ENCODE assay signal across 12 cellular contexts in the genomic region with DNA sequence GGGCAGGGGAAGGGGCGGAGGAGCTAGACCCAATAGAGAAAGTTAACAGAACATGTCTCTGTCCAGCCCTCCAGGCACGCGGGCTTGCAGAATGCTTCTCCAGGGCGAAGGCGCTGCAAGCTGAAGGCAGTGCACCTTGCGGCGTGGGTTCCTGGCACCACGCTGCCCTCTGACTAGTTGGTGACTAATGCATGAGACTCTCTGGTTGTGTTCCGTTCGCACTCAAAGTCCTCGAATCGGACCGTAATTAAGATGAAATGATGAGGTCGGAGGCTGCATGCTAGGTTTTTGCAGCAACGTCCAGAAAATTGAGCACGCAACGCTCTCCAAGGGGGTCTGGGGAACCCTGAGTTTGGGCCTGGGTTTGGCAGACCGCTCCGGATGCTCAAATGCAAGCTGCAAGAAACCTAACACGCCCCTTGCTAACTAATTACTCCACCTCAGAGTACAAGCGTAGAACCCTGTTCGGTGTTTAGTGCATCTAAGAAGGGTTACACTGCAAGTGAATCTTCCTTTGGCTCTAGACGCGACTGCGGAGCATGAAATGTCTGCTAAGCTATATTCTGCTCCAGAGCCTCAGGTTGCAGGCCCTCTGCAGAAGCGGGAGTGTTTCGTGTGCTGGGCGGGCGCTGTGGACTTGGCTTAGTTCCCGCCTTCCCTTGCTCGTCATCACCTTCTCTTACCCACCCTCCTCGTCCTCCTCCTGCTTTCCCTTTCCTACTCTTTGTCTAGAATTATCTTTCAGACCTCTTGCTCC. TPM values are rescaled to one million over a fixed set of nuclear protein-coding genes. Genes with fewer than 3 reads are reported as not detected.
DNase-seq lines count a peak whose midpoint lies in the region; ATAC-seq, FAIRE-seq and TF ChIP-seq lines count a peak whose summit lies in the region.
"Had no signal": no experiment of that assay in that cellular context is flagged by ENCODE, and none has a peak within 500 bp of the region (broad histone marks: within the 10 kb centered on the region; RNA-seq: fewer than 3 reads in every experiment).

No MANE protein-coding gene starts in this region.

- no peak for FAIRE-seq in endothelial cell of umbilical vein (lab: Jason Lieb, UNC)
- FAIRE-seq: RCC 7860 had no signal

- H3K4me1 ChIP-seq in endothelial cell of umbilical vein (ENCODE audit: control insufficient read depth, extremely low read depth, insufficient read depth, low read length) (no peaks in the 10 kb centered on the region), psoas muscle (peaks cover 5% of the 10 kb centered on the region)

- H2AFZ ChIP-seq in endothelial cell of umbilical vein (ENCODE audit: low read depth, low read length) = no peak overlapping the region

- no peaks in the 10 kb centered on the region for H3K9me1 ChIP-seq in endothelial cell of umbilical vein (replicated peaks; ENCODE audit: control insufficient read depth, extremely low read depth, insufficient read depth, low read length)

- H3K4me2 ChIP-seq in endothelial cell of umbilical vein (ENCODE audit: insufficient read depth, low read length) = no peak overlapping the region

- TF ChIP-seq CTCF in endothelial cell of umbilical vein (IDR thresholded peaks at IDR 0.05; ENCODE audit: extremely low read depth in 1 of 2, insufficient read depth in 1 of 2, low read depth in 1 of 2, low read length in 2 of 2) (no peak), psoas muscle (IDR thresholded peaks at IDR 0.05) (no peak)

- H4K20me1 ChIP-seq in endothelial cell of umbilical vein (replicated peaks; ENCODE audit: control insufficient read depth, extremely low read depth, insufficient read depth, low read length) = no peaks in the 10 kb centered on the region

- peak; percentile 11 for DNase-seq in NCI-H2227 (lab: John Stamatoyannopoulos, UW; ENCODE audit: unreplicated experiment)
- no peak for DNase-seq in NCI-H2227 treated with DMSO at 0.1 percent for 48 hours (lab: John Stamatoyannopoulos, UW)
- peak; percentile 56 for DNase-seq in M059J (ENCODE audit: low read depth)
- DNase-seq in endothelial cell of umbilical vein (ENCODE audit: low read depth, low spot score) = no peak
- no peak for DNase-seq in psoas muscle
- DNase-seq in SKM-1 treated with dmso at 0.1 percent for 144 hours (lab: John Stamatoyannopoulos, UW; ENCODE audit: unreplicated experiment) = no peak
- DNase-seq in NCI-H187 (lab: John Stamatoyannopoulos, UW) = no peak
- DNase-seq: 8988T, GF-D8, NCI-H2029 treated with DMSO at 0.1 percent for 48 hours had no signal

- H3K9ac ChIP-seq in endothelial cell of umbilical vein (replicated peaks; ENCODE audit: extremely low read depth, insufficient read depth, low read length) = no peak overlapping the region

- no peaks in the 10 kb centered on the region for H3K9me3 ChIP-seq in endothelial cell of umbilical vein (replicated peaks; ENCODE audit: control insufficient read depth, insufficient read depth, low read length)
- H3K9me3 ChIP-seq in psoas muscle = no peaks in the 10 kb centered on the region

- POLR2A ChIA-PET in endothelial cell of umbilical vein (lab: Charles Lee) = no interaction called here

- H3K27ac ChIP-seq in endothelial cell of umbilical vein (ENCODE audit: insufficient read depth, low read depth, low read length) (no peak overlapping the region), psoas muscle (no peak overlapping the region)

- H3K27me3 ChIP-seq in endothelial cell of umbilical vein (ENCODE audit: control insufficient read depth in 2 of 2, insufficient read depth in 2 of 2, low read length in 2 of 2) (peaks cover 36 to 66% of the 10 kb centered on the region in 2 experiments), psoas muscle (ENCODE audit: insufficient read depth in 3 of 3, low read length in 2 of 3) (peaks cover 5 to 63% (median 14%) of the 10 kb centered on the region in 3 donors)

- no TSS peak for BruUV-seq in endothelial cell of umbilical vein (replicated peaks; lab: Mats Ljungman, UMichigan)

- intact Hi-C loops in endothelial cell of umbilical vein (cut with micrococcal nuclease) = no loop called here
- intact Hi-C loops in psoas muscle (cut with DNase I) = no loop called here

- no peak for ATAC-seq in psoas muscle
- no peak for ATAC-seq in GM19467 (IDR thresholded peaks at IDR 0.05; ENCODE audit: unreplicated experiment)

- CTCF ChIA-PET in endothelial cell of umbilical vein (lab: Charles Lee) = interaction anchor here (1.4 kb wide), 1 partner anchor 19 kb away, joined by 4 read pairs; no protein-coding TSS in a partner anchor

- H3K36me3 ChIP-seq in endothelial cell of umbilical vein (ENCODE audit: control insufficient read depth in 2 of 2, extremely low read depth in 1 of 2, insufficient read depth in 2 of 2, low read length in 2 of 2) = no peaks in the 10 kb centered on the region
- H3K36me3 ChIP-seq in psoas muscle (ENCODE audit: insufficient read depth in 1 of 2, low read depth in 1 of 2) = no peaks in the 10 kb centered on the region

- WGBS in psoas muscle, 3 donors = 1 to 36% (median 5%) methylated on average over 30 to 32 of the region's 32 CpGs

- H3K4me3 ChIP-seq in endothelial cell of umbilical vein (replicated peaks in 1 of 3; ENCODE audit: insufficient read depth in 1 of 3, low read depth in 1 of 3, low read length in 3 of 3) (no peak overlapping the region), psoas muscle (peak overlapping the region; percentile 4)

- TF ChIP-seq POLR2A in endothelial cell of umbilical vein (IDR thresholded peaks at IDR 0.05; ENCODE audit: low read depth, low read length) = no peak

- no peaks in the 10 kb centered on the region for H3K79me2 ChIP-seq in endothelial cell of umbilical vein (ENCODE audit: control insufficient read depth, insufficient read depth, low read length)

- dilution Hi-C loops in endothelial cell of umbilical vein (cut with MboI; ENCODE audit: extremely low pct_ligation_motif_present, low sequenced_read_pairs) = no loop called here

TF ChIP-seq in endothelial cell of umbilical vein, 7 proteins besides CTCF, POLR2A, EP300 and RAD21:
- TF ChIP-seq FOS (IDR thresholded peaks at IDR 0.05; ENCODE audit: borderline replicate concordance, insufficient read depth, low read length) (no peak), MYC (IDR thresholded peaks at IDR 0.05; ENCODE audit: low read depth, low read length) (no peak), JUN (IDR thresholded peaks at IDR 0.05; ENCODE audit: borderline replicate concordance, insufficient read depth, insufficient read length, low read depth) (no peak), EZH2 (IDR thresholded peaks at IDR 0.05; ENCODE audit: borderline replicate concordance, low read depth, low read length, severe bottlenecking) (peak; percentile 46), POLR2AphosphoS5 (IDR thresholded peaks at IDR 0.05; ENCODE audit: insufficient read depth, low read depth, low read length) (no peak)
- TF ChIP-seq, protein P1, sequence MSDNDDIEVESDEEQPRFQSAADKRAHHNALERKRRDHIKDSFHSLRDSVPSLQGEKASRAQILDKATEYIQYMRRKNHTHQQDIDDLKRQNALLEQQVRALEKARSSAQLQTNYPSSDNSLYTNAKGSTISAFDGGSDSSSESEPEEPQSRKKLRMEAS (IDR thresholded peaks at IDR 0.05; ENCODE audit: insufficient read depth, insufficient read length) = no peak

RNA-seq across cellular contexts. Expression of a gene that starts 57.1 kb away (rescaled TPM):
- 3.3 and 8.9 TPM in 2 replicates for total RNA-seq in M059J (2014; rRNA removed; shearing (Covaris generic))
- total RNA-seq in endothelial cell of umbilical vein = 7.8 and 8.0 TPM in 2 replicates
- 2.2 and 2.5 TPM in 2 replicates for polyA plus RNA-seq in endothelial cell of umbilical vein
- polyA plus RNA-seq in endothelial cell of umbilical vein (2011; cell fraction: cytosol; rRNA removed) = 2.5 and 2.8 TPM in 2 replicates
- 1.4 and 2.3 TPM in 2 replicates for polyA plus RNA-seq in endothelial cell of umbilical vein (2011; cell fraction: nucleus; rRNA removed)
- 5.9 and 7.2 TPM in 2 replicates for polyA plus RNA-seq in endothelial cell of umbilical vein (2012)
- 1.1 and 1.6 TPM in 2 replicates for polyA minus RNA-seq in endothelial cell of umbilical vein
- polyA minus RNA-seq in endothelial cell of umbilical vein (2011; cell fraction: cytosol; rRNA and poly(A)+ RNA removed) = 3.3 TPM
- 2.5 and 3.0 TPM in 2 replicates for polyA minus RNA-seq in endothelial cell of umbilical vein (2011; cell fraction: nucleus; rRNA and poly(A)+ RNA removed)
- 1 to 10 TPM; 6.2 to 7.4 (median 7.2) TPM for total RNA-seq in psoas muscle
- 1 to 10 TPM; 3.4 to 7.5 (median 5.1) TPM for polyA plus RNA-seq in psoas muscle

Comparison
In these comparisons a context has a peak if more than half of its experiments do, and no peak if none do; other contexts are left out.
1. DNase-seq: peak in NCI-H2227 (single experiment) and M059J (single experiment); none in NCI-H2227 treated with DMSO at 0.1 percent for 48 hours (single experiment), endothelial cell of umbilical vein (single experiment), psoas muscle (0 of 2), SKM-1 treated with dmso at 0.1 percent for 144 hours (single experiment) and NCI-H187 (0 of 2).